Comparison of ENCODE assay signal across 9 cellular contexts in genomic region chr6:134435814-134436280, GRCh38.
A peak's percentile ranks its signal among the peaks of the same experiment; 100 is the strongest.
DNase-seq lines count a peak whose midpoint lies in the region; ATAC-seq and TF ChIP-seq lines count a peak whose summit lies in the region.
"Had no signal": no experiment of that assay in that cellular context is flagged by ENCODE, and none has a peak within 500 bp of the region (broad histone marks: within the 10 kb centered on the region; RNA-seq: fewer than 3 reads in every experiment).

No MANE protein-coding gene starts in this region.

- ATAC-seq in activated CD8-positive, alpha-beta memory T cell treated with anti-CD3 and anti-CD28 coated beads, Interleukin-2, amount 10 ng/mL, durations not matched to agents 7 days and 5 days = no peak

- H3K4me1 Mint-ChIP-seq in activated CD8-positive, alpha-beta memory T cell treated with anti-CD3 and anti-CD28 coated beads, Interleukin-2, amount 10 ng/mL, durations not matched to agents 7 days and 5 days = peaks cover 31% of the 10 kb centered on the region

- intact Hi-C loops in OCI-LY7 (cut with micrococcal nuclease; ENCODE audit: unreplicated experiment) = no loop called here

- no peaks in the 10 kb centered on the region for H3K9me3 ChIP-seq in OCI-LY7 (ENCODE audit: low read length)

- no peaks in the 10 kb centered on the region for H3K9me2 ChIP-seq in OCI-LY7 (ENCODE audit: insufficient read depth, low read length)

- CTCF ChIA-PET in activated CD8-positive, alpha-beta memory T cell treated with anti-CD3 and anti-CD28 coated beads, Interleukin-2, amount 10 ng/mL, durations not matched to agents 7 days and 5 days (lab: Charles Lee) = interaction anchor here (0.9 to 2.5 kb wide), 4 partner anchors 15 to 258 kb away, joined by 3 to 12 read pairs (median 6); no protein-coding TSS in a partner anchor
- CTCF ChIA-PET in OCI-LY7 (lab: Charles Lee; ENCODE audit: unreplicated experiment) = interaction anchor here (0.8 kb wide), 1 partner anchor 208 kb away, joined by 3 read pairs; no protein-coding TSS in a partner anchor

- no peaks in the 10 kb centered on the region for H3K36me3 ChIP-seq in OCI-LY7 (ENCODE audit: insufficient read depth, low read length)

- H3K4me1 ChIP-seq in OCI-LY7 (ENCODE audit: insufficient read depth, low read length, poor library complexity, severe bottlenecking) = peaks cover 20% of the 10 kb centered on the region

- peak overlapping the region; percentile 58 for H3K4me2 ChIP-seq in OCI-LY7 (ENCODE audit: low read length)

- BruUV-seq in OCI-LY7 (replicated peaks; lab: Mats Ljungman, UMichigan) = no TSS peak

- no peak for TF ChIP-seq CTCF in OCI-LY7 (conservative IDR thresholded peaks at IDR 0.05; ENCODE audit: low read length)

- no peaks in the 10 kb centered on the region for H3K79me2 ChIP-seq in OCI-LY7 (ENCODE audit: insufficient read depth, low read depth, low read length)

- peak overlapping the region; percentile 73 for H3K4me3 Mint-ChIP-seq in activated CD8-positive, alpha-beta memory T cell treated with anti-CD3 and anti-CD28 coated beads, Interleukin-2, amount 10 ng/mL, durations not matched to agents 7 days and 5 days

- peak overlapping the region; percentile 96 for H3K27ac Mint-ChIP-seq in activated CD8-positive, alpha-beta memory T cell treated with anti-CD3 and anti-CD28 coated beads, Interleukin-2, amount 10 ng/mL, durations not matched to agents 7 days and 5 days

- no peaks in the 10 kb centered on the region for H3K36me3 Mint-ChIP-seq in activated CD8-positive, alpha-beta memory T cell treated with anti-CD3 and anti-CD28 coated beads, Interleukin-2, amount 10 ng/mL, durations not matched to agents 7 days and 5 days

- POLR2A ChIA-PET in OCI-LY7 (lab: Charles Lee) = interaction anchor here (0.6 to 1.7 kb wide), 5 partner anchors 13 to 219 kb away, joined by 3 to 5 read pairs (median 4); no protein-coding TSS in a partner anchor

- H3K27me3 Mint-ChIP-seq in activated CD8-positive, alpha-beta memory T cell treated with anti-CD3 and anti-CD28 coated beads, Interleukin-2, amount 10 ng/mL, durations not matched to agents 7 days and 5 days = no peaks in the 10 kb centered on the region

- H3K4me3 ChIP-seq in OCI-LY7 (ENCODE audit: low read depth, low read length, poor library complexity, severe bottlenecking) = peak overlapping the region; percentile 23

- H3K27ac ChIP-seq in OCI-LY7 (ENCODE audit: low read depth, low read length, poor library complexity, severe bottlenecking) (no peak overlapping the region), epithelial cell of prostate (peak overlapping the region; percentile 88), substantia nigra (ENCODE audit: low read depth, low read length, poor library complexity, severe bottlenecking) (peak overlapping the region; percentile 82)

- no peaks in the 10 kb centered on the region for H4K20me1 ChIP-seq in OCI-LY7 (ENCODE audit: insufficient read depth, low read length)

- H2AFZ ChIP-seq in OCI-LY7 (ENCODE audit: low read length) = peak overlapping the region; percentile 90

- DNase-seq in activated CD8-positive, alpha-beta memory T cell treated with anti-CD3 and anti-CD28 coated beads, Interleukin-2, amount 10 ng/mL, durations not matched to agents 7 days and 5 days = no peak
- no peak for DNase-seq in activated CD8-positive, alpha-beta memory T cell treated with anti-CD3 and anti-CD28 coated beads for 24 hours
- DNase-seq in OCI-LY7 (ENCODE audit: low spot score) (peak; percentile 2), epithelial cell of prostate (ENCODE audit: low read depth, low spot score) (no peak), substantia nigra (lab: John Stamatoyannopoulos, UW) (no peak), NCI-H2107 treated with DMSO at 0.1 percent for 48 hours (lab: John Stamatoyannopoulos, UW; ENCODE audit: unreplicated experiment) (no peak), NOMO-1 treated with dmso at 0.1 percent for 144 hours (lab: John Stamatoyannopoulos, UW; ENCODE audit: unreplicated experiment) (no peak), NCI-H524 treated with DMSO at 0.1 percent for 48 hours (lab: John Stamatoyannopoulos, UW) (no peak)
- DNase-seq: NCI-H1417 treated with DMSO at 0.1 percent for 48 hours had no signal

- no peaks in the 10 kb centered on the region for H3K9me3 Mint-ChIP-seq in activated CD8-positive, alpha-beta memory T cell treated with anti-CD3 and anti-CD28 coated beads, Interleukin-2, amount 10 ng/mL, durations not matched to agents 7 days and 5 days (ENCODE audit: low read depth)
